Comparison of ENCODE assay signal across 9 cellular contexts in genomic region chr3:113166719-113167492, GRCh38. TPM values are rescaled to one million over a fixed set of nuclear protein-coding genes. Genes with fewer than 3 reads are reported as not detected.
A peak's percentile ranks its signal among the peaks of the same experiment; 100 is the strongest.
DNase-seq lines count a peak whose midpoint lies in the region; ATAC-seq and TF ChIP-seq lines count a peak whose summit lies in the region.
"Had no signal": no experiment of that assay in that cellular context is flagged by ENCODE, and none has a peak within 500 bp of the region (broad histone marks: within the 10 kb centered on the region; RNA-seq: fewer than 3 reads in every experiment).

No MANE protein-coding gene starts in this region.

- intact Hi-C loops in colonic mucosa (cut with DNase I): no loop called here
- intact Hi-C loops in mucosa of descending colon (cut with DNase I, micrococcal nuclease): no loop called here

- DNase-seq in A172 (ENCODE audit: low spot score) (peak; percentile 20), NCI-H1417 treated with DMSO at 0.1 percent for 48 hours (lab: John Stamatoyannopoulos, UW) (peak; percentile 67), colonic mucosa (no peak), mucosa of descending colon (peak in 2 of 3 donors; percentile 34 to 51)
- no peak for DNase-seq in activated naive CD4-positive, alpha-beta T cell treated with anti-CD3 and anti-CD28 coated beads, Interleukin-2, amount 50 U/mL, for 16 hours

- peak overlapping the region in 1 of 2 donors; percentile 27 for H3K9ac ChIP-seq in colonic mucosa (ENCODE audit: low read depth in 2 of 2, low read length in 2 of 2)

- no peak overlapping the region for H3K4me3 ChIP-seq in colonic mucosa
- H3K4me3 ChIP-seq in mucosa of descending colon: no peak overlapping the region

- H3K9me3 ChIP-seq in colonic mucosa (no peaks in the 10 kb centered on the region), mucosa of descending colon (no peaks in the 10 kb centered on the region)

- ATAC-seq in mucosa of descending colon: peak; percentile 87
- ATAC-seq in HG02840 (IDR thresholded peaks at IDR 0.05; ENCODE audit: low FRiP score, unreplicated experiment): no peak
- ATAC-seq in GM18519 (IDR thresholded peaks at IDR 0.05; ENCODE audit: low FRiP score, unreplicated experiment): no peak
- no peak for ATAC-seq in GM18520 (IDR thresholded peaks at IDR 0.05; ENCODE audit: unreplicated experiment)

- H3K27ac ChIP-seq in colonic mucosa: peak overlapping the region; percentile 17
- H3K27ac ChIP-seq: C4-2B had no signal

- TF ChIP-seq CTCF in colonic mucosa (IDR thresholded peaks at IDR 0.05) (no peak), mucosa of descending colon (IDR thresholded peaks at IDR 0.05) (no peak)

- no peaks in the 10 kb centered on the region for H3K4me1 ChIP-seq in colonic mucosa
- peaks cover 7% of the 10 kb centered on the region for H3K4me1 ChIP-seq in mucosa of descending colon (ENCODE audit: low read depth)

- no peaks in the 10 kb centered on the region for H3K27me3 ChIP-seq in colonic mucosa

- H3K36me3 ChIP-seq in colonic mucosa (no peaks in the 10 kb centered on the region), mucosa of descending colon (ENCODE audit: low read depth) (no peaks in the 10 kb centered on the region)

RNA-seq across cellular contexts. Expression of gene BOC, which starts 44.5 kb away (rescaled TPM):
- 3.1 and 4.5 TPM in 2 replicates for total RNA-seq in A172 (2014; rRNA removed; shearing (Covaris generic))
- 1 to 10 TPM; 1.9 to 9.8 TPM for total RNA-seq in colonic mucosa
- total RNA-seq in mucosa of descending colon: 10 to 100 TPM in 2 of 3 donors, 1 to 10 TPM in 1; 4.9 to 70.9 (median 12.1) TPM

Comparison
In these comparisons a context has a peak if more than half of its experiments do, and no peak if none do; other contexts are left out.
1. DNase-seq: peak in A172 (single experiment), NCI-H1417 treated with DMSO at 0.1 percent for 48 hours (single experiment) and mucosa of descending colon (2 of 3); none in colonic mucosa (single experiment) and activated naive CD4-positive, alpha-beta T cell treated with anti-CD3 and anti-CD28 coated beads, Interleukin-2, amount 50 U/mL, for 16 hours (single experiment).